Comparison of ENCODE assay signal across 1 cellular context in the genomic region with DNA sequence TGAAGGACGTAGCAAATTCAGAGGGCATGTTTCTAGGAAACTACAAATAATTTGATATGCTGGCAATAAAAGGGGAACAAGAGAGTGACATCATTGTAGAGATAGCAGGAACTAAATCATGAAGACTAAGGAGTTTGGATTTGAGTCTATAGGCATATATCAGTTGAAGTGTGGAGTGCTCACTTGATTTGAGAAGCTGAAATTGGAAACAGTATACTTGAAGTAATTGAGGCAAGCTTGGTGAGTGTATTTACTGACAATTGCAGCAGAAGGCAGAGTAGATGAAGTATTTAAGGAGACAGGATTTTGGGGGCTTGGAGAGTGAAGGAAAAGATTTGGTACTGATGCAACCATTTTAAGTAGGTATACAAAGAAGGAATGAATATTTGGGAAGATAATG.
TF ChIP-seq lines count a peak whose summit lies in the region.

No MANE protein-coding gene starts in this region.

TF ChIP-seq in GM23338, 12 proteins besides CTCF, POLR2A, EP300 and RAD21:
- TF ChIP-seq, protein P1, sequence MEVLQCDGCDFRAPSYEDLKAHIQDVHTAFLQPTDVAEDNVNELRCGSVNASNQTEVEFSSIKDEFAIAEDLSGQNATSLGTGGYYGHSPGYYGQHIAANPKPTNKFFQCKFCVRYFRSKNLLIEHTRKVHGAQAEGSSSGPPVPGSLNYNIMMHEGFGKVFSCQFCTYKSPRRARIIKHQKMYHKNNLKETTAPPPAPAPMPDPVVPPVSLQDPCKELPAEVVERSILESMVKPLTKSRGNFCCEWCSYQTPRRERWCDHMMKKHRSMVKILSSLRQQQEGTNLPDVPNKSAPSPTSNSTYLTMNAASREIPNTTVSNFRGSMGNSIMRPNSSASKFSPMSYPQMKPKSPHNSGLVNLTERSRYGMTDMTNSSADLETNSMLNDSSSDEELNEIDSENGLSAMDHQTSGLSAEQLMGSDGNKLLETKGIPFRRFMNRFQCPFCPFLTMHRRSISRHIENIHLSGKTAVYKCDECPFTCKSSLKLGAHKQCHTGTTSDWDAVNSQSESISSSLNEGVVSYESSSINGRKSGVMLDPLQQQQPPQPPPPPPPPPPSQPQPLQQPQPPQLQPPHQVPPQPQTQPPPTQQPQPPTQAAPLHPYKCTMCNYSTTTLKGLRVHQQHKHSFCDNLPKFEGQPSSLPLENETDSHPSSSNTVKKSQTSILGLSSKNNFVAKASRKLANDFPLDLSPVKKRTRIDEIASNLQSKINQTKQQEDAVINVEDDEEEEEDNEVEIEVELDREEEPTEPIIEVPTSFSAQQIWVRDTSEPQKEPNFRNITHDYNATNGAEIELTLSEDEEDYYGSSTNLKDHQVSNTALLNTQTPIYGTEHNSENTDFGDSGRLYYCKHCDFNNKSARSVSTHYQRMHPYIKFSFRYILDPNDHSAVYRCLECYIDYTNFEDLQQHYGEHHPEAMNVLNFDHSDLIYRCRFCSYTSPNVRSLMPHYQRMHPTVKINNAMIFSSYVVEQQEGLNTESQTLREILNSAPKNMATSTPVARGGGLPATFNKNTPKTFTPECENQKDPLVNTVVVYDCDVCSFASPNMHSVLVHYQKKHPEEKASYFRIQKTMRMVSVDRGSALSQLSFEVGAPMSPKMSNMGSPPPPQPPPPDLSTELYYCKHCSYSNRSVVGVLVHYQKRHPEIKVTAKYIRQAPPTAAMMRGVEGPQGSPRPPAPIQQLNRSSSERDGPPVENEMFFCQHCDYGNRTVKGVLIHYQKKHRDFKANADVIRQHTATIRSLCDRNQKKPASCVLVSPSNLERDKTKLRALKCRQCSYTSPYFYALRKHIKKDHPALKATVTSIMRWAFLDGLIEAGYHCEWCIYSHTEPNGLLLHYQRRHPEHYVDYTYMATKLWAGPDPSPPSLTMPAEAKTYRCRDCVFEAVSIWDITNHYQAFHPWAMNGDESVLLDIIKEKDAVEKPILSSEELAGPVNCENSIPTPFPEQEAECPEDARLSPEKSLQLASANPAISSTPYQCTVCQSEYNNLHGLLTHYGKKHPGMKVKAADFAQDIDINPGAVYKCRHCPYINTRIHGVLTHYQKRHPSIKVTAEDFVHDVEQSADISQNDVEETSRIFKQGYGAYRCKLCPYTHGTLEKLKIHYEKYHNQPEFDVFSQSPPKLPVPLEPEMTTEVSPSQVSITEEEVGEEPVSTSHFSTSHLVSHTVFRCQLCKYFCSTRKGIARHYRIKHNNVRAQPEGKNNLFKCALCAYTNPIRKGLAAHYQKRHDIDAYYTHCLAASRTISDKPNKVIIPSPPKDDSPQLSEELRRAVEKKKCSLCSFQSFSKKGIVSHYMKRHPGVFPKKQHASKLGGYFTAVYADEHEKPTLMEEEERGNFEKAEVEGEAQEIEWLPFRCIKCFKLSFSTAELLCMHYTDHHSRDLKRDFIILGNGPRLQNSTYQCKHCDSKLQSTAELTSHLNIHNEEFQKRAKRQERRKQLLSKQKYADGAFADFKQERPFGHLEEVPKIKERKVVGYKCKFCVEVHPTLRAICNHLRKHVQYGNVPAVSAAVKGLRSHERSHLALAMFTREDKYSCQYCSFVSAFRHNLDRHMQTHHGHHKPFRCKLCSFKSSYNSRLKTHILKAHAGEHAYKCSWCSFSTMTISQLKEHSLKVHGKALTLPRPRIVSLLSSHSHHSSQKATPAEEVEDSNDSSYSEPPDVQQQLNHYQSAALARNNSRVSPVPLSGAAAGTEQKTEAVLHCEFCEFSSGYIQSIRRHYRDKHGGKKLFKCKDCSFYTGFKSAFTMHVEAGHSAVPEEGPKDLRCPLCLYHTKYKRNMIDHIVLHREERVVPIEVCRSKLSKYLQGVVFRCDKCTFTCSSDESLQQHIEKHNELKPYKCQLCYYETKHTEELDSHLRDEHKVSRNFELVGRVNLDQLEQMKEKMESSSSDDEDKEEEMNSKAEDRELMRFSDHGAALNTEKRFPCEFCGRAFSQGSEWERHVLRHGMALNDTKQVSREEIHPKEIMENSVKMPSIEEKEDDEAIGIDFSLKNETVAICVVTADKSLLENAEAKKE (CRISPR knock-in tag; IDR thresholded peaks at IDR 0.05) = no peak
- TF ChIP-seq JUNB (IDR thresholded peaks at IDR 0.05; ENCODE audit: unreplicated experiment) (no peak), STAT1 (IDR thresholded peaks at IDR 0.05; ENCODE audit: unreplicated experiment) (no peak), ZNF114 (CRISPR knock-in tag; IDR thresholded peaks at IDR 0.05) (no peak), EZH2 (IDR thresholded peaks at IDR 0.05; ENCODE audit: low read depth, unreplicated experiment) (no peak), CREB1 (CRISPR knock-in tag; IDR thresholded peaks at IDR 0.05; ENCODE audit: low read depth) (no peak)
- TF ChIP-seq, protein P2, sequence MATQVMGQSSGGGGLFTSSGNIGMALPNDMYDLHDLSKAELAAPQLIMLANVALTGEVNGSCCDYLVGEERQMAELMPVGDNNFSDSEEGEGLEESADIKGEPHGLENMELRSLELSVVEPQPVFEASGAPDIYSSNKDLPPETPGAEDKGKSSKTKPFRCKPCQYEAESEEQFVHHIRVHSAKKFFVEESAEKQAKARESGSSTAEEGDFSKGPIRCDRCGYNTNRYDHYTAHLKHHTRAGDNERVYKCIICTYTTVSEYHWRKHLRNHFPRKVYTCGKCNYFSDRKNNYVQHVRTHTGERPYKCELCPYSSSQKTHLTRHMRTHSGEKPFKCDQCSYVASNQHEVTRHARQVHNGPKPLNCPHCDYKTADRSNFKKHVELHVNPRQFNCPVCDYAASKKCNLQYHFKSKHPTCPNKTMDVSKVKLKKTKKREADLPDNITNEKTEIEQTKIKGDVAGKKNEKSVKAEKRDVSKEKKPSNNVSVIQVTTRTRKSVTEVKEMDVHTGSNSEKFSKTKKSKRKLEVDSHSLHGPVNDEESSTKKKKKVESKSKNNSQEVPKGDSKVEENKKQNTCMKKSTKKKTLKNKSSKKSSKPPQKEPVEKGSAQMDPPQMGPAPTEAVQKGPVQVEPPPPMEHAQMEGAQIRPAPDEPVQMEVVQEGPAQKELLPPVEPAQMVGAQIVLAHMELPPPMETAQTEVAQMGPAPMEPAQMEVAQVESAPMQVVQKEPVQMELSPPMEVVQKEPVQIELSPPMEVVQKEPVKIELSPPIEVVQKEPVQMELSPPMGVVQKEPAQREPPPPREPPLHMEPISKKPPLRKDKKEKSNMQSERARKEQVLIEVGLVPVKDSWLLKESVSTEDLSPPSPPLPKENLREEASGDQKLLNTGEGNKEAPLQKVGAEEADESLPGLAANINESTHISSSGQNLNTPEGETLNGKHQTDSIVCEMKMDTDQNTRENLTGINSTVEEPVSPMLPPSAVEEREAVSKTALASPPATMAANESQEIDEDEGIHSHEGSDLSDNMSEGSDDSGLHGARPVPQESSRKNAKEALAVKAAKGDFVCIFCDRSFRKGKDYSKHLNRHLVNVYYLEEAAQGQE (IDR thresholded peaks at IDR 0.05; ENCODE audit: unreplicated experiment) = no peak
- TF ChIP-seq, protein P3, sequence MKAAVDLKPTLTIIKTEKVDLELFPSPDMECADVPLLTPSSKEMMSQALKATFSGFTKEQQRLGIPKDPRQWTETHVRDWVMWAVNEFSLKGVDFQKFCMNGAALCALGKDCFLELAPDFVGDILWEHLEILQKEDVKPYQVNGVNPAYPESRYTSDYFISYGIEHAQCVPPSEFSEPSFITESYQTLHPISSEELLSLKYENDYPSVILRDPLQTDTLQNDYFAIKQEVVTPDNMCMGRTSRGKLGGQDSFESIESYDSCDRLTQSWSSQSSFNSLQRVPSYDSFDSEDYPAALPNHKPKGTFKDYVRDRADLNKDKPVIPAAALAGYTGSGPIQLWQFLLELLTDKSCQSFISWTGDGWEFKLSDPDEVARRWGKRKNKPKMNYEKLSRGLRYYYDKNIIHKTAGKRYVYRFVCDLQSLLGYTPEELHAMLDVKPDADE (IDR thresholded peaks at IDR 0.05) = no peak
